Comparison of ENCODE assay signal across 1 cellular context in genomic region chr22:46362221-46362933, GRCh38.
TF ChIP-seq lines count a peak whose summit lies in the region.

No MANE protein-coding gene starts in this region.

TF ChIP-seq in HepG2, 621 proteins besides CTCF, POLR2A, EP300 and RAD21 (continued from another document and continues in another):
- TF ChIP-seq ARID5B (CRISPR knock-in tag; IDR thresholded peaks at IDR 0.05) (peak; percentile 46), CREB3 (CRISPR knock-in tag; IDR thresholded peaks at IDR 0.05) (no peak), CHD2 (IDR thresholded peaks at IDR 0.05; ENCODE audit: low read depth, low read length) (no peak), KDM6A (CRISPR knock-in tag; IDR thresholded peaks at IDR 0.05; ENCODE audit: low read depth) (peak; percentile 37; the same call in 1 of the 2 replicates), ZNF782 (CRISPR knock-in tag; IDR thresholded peaks at IDR 0.05; ENCODE audit: borderline replicate concordance) (no peak), NR3C1 (CRISPR knock-in tag; IDR thresholded peaks at IDR 0.05) (no peak), ZNF576 (CRISPR knock-in tag; IDR thresholded peaks at IDR 0.05) (no peak), SALL1 (CRISPR knock-in tag; IDR thresholded peaks at IDR 0.05) (peak; percentile 73), ARNTL (CRISPR knock-in tag; IDR thresholded peaks at IDR 0.05) (no peak), RBM39 (IDR thresholded peaks at IDR 0.05; ENCODE audit: low read depth, low read length, poor library complexity, severe bottlenecking) (no peak), ZNF879 (CRISPR knock-in tag; IDR thresholded peaks at IDR 0.05) (no peak), SCMH1 (CRISPR knock-in tag; IDR thresholded peaks at IDR 0.05; ENCODE audit: borderline replicate concordance) (no peak), NR2F1 (CRISPR knock-in tag; IDR thresholded peaks at IDR 0.05) (no peak), ZNF546 (CRISPR knock-in tag; conservative IDR thresholded peaks at IDR 0.05) (no peak), MTF2 (CRISPR knock-in tag; IDR thresholded peaks at IDR 0.05; ENCODE audit: borderline replicate concordance) (no peak), RFXANK (CRISPR knock-in tag; IDR thresholded peaks at IDR 0.05) (no peak), GRHL1 (CRISPR knock-in tag; conservative IDR thresholded peaks at IDR 0.05) (no peak), RFX5 (IDR thresholded peaks at IDR 0.05; ENCODE audit: low read depth, low read length) (no peak), HES4 (CRISPR knock-in tag; IDR thresholded peaks at IDR 0.05; ENCODE audit: borderline replicate concordance) (no peak), ZFP36L2 (CRISPR knock-in tag; IDR thresholded peaks at IDR 0.05) (no peak)
- TF ChIP-seq, protein P1, sequence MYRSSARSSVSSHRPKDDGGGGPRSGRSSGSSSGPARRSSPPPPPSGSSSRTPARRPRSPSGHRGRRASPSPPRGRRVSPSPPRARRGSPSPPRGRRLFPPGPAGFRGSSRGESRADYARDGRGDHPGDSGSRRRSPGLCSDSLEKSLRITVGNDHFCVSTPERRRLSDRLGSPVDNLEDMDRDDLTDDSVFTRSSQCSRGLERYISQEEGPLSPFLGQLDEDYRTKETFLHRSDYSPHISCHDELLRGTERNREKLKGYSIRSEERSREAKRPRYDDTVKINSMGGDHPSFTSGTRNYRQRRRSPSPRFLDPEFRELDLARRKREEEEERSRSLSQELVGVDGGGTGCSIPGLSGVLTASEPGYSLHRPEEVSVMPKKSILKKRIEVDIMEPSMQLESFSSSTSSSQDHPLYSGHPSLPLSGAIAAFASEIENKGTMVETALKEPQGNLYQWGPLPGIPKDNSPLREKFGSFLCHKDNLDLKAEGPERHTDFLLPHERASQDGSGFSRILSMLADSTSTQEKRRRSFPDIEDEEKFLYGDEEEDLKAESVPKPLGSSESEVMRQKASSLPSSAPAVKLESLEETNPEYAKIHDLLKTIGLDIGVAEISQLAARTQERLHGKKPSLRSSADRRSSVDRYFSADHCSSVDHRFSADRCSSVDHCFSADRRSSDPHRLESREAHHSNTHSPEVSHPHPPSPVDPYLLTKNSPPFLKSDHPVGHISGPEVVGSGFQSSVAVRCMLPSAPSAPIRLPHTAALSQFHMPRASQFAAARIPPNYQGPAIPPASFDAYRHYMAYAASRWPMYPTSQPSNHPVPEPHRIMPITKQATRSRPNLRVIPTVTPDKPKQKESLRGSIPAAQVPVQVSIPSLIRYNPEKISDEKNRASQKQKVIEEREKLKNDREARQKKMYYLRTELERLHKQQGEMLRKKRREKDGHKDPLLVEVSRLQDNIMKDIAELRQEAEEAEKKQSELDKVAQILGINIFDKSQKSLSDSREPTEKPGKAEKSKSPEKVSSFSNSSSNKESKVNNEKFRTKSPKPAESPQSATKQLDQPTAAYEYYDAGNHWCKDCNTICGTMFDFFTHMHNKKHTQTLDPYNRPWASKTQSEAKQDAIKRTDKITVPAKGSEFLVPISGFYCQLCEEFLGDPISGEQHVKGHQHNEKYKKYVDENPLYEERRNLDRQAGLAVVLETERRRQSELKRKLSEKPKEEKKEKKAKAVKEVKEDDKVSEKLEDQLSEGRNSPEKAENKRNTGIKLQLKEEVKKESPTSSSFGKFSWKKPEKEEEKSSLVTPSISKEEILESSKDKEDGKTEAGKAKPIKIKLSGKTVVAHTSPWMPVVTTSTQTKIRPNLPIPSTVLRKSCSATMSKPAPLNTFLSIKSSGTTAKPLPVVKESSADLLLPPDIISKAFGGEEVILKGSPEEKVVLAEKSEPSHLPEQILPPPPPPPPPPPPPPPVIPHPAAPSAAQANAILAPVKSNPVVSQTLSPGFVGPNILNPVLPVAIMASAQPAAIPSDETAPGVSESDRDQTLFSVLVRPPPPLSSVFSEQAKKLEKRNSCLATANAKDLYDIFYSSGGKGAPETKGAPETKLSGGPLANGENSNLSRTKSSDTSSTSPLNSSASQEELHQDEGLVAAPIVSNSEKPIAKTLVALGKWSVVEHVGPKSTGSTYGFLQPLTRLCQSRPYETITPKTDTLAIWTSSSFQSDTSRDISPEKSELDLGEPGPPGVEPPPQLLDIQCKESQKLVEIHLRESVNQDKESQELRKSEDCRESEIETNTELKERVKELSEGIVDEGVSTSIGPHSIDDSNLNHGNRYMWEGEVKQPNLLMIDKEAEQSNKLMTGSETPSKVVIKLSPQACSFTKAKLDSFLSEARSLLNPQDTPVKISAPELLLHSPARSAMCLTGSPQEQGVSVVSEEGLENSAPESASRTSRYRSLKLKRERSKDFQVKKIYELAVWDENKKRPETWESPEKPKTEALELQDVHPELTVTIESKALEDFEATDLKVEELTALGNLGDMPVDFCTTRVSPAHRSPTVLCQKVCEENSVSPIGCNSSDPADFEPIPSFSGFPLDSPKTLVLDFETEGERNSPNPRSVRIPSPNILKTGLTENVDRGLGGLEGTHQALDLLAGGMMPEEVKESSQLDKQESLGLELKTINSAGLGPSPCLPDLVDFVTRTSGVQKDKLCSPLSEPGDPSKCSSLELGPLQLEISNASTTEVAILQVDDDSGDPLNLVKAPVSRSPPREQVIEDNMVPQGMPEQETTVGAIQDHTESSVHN (CRISPR knock-in tag; IDR thresholded peaks at IDR 0.05): no peak
- TF ChIP-seq, protein P2, sequence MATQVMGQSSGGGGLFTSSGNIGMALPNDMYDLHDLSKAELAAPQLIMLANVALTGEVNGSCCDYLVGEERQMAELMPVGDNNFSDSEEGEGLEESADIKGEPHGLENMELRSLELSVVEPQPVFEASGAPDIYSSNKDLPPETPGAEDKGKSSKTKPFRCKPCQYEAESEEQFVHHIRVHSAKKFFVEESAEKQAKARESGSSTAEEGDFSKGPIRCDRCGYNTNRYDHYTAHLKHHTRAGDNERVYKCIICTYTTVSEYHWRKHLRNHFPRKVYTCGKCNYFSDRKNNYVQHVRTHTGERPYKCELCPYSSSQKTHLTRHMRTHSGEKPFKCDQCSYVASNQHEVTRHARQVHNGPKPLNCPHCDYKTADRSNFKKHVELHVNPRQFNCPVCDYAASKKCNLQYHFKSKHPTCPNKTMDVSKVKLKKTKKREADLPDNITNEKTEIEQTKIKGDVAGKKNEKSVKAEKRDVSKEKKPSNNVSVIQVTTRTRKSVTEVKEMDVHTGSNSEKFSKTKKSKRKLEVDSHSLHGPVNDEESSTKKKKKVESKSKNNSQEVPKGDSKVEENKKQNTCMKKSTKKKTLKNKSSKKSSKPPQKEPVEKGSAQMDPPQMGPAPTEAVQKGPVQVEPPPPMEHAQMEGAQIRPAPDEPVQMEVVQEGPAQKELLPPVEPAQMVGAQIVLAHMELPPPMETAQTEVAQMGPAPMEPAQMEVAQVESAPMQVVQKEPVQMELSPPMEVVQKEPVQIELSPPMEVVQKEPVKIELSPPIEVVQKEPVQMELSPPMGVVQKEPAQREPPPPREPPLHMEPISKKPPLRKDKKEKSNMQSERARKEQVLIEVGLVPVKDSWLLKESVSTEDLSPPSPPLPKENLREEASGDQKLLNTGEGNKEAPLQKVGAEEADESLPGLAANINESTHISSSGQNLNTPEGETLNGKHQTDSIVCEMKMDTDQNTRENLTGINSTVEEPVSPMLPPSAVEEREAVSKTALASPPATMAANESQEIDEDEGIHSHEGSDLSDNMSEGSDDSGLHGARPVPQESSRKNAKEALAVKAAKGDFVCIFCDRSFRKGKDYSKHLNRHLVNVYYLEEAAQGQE (IDR thresholded peaks at IDR 0.05; ENCODE audit: borderline replicate concordance in 1 of 2, low read depth in 1 of 2, low read length in 2 of 2): no peak
- TF ChIP-seq, protein P3, sequence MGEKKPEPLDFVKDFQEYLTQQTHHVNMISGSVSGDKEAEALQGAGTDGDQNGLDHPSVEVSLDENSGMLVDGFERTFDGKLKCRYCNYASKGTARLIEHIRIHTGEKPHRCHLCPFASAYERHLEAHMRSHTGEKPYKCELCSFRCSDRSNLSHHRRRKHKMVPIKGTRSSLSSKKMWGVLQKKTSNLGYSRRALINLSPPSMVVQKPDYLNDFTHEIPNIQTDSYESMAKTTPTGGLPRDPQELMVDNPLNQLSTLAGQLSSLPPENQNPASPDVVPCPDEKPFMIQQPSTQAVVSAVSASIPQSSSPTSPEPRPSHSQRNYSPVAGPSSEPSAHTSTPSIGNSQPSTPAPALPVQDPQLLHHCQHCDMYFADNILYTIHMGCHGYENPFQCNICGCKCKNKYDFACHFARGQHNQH (CRISPR knock-in tag; IDR thresholded peaks at IDR 0.05): no peak
- TF ChIP-seq, protein P4, sequence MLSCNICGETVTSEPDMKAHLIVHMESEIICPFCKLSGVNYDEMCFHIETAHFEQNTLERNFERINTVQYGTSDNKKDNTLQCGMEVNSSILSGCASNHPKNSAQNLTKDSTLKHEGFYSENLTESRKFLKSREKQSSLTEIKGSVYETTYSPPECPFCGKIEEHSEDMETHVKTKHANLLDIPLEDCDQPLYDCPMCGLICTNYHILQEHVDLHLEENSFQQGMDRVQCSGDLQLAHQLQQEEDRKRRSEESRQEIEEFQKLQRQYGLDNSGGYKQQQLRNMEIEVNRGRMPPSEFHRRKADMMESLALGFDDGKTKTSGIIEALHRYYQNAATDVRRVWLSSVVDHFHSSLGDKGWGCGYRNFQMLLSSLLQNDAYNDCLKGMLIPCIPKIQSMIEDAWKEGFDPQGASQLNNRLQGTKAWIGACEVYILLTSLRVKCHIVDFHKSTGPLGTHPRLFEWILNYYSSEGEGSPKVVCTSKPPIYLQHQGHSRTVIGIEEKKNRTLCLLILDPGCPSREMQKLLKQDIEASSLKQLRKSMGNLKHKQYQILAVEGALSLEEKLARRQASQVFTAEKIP (CRISPR knock-in tag; IDR thresholded peaks at IDR 0.05; ENCODE audit: borderline replicate concordance): no peak
- TF ChIP-seq, protein P5, sequence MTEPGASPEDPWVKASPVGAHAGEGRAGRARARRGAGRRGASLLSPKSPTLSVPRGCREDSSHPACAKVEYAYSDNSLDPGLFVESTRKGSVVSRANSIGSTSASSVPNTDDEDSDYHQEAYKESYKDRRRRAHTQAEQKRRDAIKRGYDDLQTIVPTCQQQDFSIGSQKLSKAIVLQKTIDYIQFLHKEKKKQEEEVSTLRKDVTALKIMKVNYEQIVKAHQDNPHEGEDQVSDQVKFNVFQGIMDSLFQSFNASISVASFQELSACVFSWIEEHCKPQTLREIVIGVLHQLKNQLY (CRISPR knock-in tag; IDR thresholded peaks at IDR 0.05): no peak
- TF ChIP-seq, protein P6, sequence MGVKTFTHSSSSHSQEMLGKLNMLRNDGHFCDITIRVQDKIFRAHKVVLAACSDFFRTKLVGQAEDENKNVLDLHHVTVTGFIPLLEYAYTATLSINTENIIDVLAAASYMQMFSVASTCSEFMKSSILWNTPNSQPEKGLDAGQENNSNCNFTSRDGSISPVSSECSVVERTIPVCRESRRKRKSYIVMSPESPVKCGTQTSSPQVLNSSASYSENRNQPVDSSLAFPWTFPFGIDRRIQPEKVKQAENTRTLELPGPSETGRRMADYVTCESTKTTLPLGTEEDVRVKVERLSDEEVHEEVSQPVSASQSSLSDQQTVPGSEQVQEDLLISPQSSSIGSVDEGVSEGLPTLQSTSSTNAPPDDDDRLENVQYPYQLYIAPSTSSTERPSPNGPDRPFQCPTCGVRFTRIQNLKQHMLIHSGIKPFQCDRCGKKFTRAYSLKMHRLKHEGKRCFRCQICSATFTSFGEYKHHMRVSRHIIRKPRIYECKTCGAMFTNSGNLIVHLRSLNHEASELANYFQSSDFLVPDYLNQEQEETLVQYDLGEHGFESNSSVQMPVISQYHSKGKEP (CRISPR knock-in tag; IDR thresholded peaks at IDR 0.05): no peak
